Comparison of ENCODE assay signal across 8 cellular contexts in genomic region chr3:99172736-99173657, GRCh38.
A peak's percentile ranks its signal among the peaks of the same experiment; 100 is the strongest.
DNase-seq lines count a peak whose midpoint lies in the region; ATAC-seq, FAIRE-seq and TF ChIP-seq lines count a peak whose summit lies in the region.
"Had no signal": no experiment of that assay in that cellular context is flagged by ENCODE, and none has a peak within 500 bp of the region (broad histone marks: within the 10 kb centered on the region; RNA-seq: fewer than 3 reads in every experiment).

No MANE protein-coding gene starts in this region.

- H3K4me2 ChIP-seq in DND-41 (ENCODE audit: insufficient read depth, low read length), result no peak overlapping the region

- H3K27ac ChIP-seq in DND-41 (ENCODE audit: low read length) (no peak overlapping the region), dorsolateral prefrontal cortex (no peak overlapping the region)

- no peaks in the 10 kb centered on the region for H3K79me2 ChIP-seq in DND-41 (ENCODE audit: insufficient read depth, low read length)

- no peaks in the 10 kb centered on the region for H4K20me1 ChIP-seq in DND-41 (ENCODE audit: insufficient read depth, low read length)

- no peaks in the 10 kb centered on the region for H3K36me3 ChIP-seq in DND-41 (ENCODE audit: insufficient read depth, low read length)

- intact Hi-C loops in dorsolateral prefrontal cortex (cut with DNase I), result loop anchor here in 1 of 2 donors (10.0 kb wide), 1 partner anchor 148 kb away; no protein-coding TSS in a partner anchor

- no peaks in the 10 kb centered on the region for H3K4me1 Mint-ChIP-seq in mesothelial cell of epicardium
- H3K4me1 Mint-ChIP-seq: activated naive CD4-positive, alpha-beta T cell treated with anti-CD3 and anti-CD28 coated beads, Interleukin-2, amount 50 U/mL, for 24 hours had no signal

- DNase-seq in DND-41, result peak; percentile 65
- peak; percentile 77 for DNase-seq in HT-29 (ENCODE audit: low spot score)
- peak; percentile 62 for DNase-seq in RCC 7860 (ENCODE audit: low spot score)
- no peak for DNase-seq in dorsolateral prefrontal cortex
- DNase-seq in mesothelial cell of epicardium (ENCODE audit: low spot score in 2 of 2, unreplicated experiment in 2 of 2), result peak in 1 of 2 experiments; percentile 57

- no peaks in the 10 kb centered on the region for H3K27me3 ChIP-seq in DND-41 (ENCODE audit: insufficient read depth, low read length, poor library complexity)
- H3K27me3 ChIP-seq in dorsolateral prefrontal cortex, result no peaks in the 10 kb centered on the region

- TF ChIP-seq CTCF in DND-41 (IDR thresholded peaks at IDR 0.05; ENCODE audit: borderline replicate concordance, extremely low read depth, low read length, poor library complexity, severe bottlenecking) (peak; percentile 83), dorsolateral prefrontal cortex (IDR thresholded peaks at IDR 0.05 in 54 of 56, conservative IDR thresholded peaks at IDR 0.05 in 2 of 56; ENCODE audit: low read depth in 1 of 56, partially characterized antibody in 56 of 56) (peak in 53 of 56 donors; percentile 23 to 78 (median 53)), mesothelial cell of epicardium (IDR thresholded peaks at IDR 0.05; ENCODE audit: unreplicated experiment) (peak; percentile 61)

- ATAC-seq in DND-41 (ENCODE audit: insufficient read depth, low read depth), result peak; percentile 84
- ATAC-seq in GM19395 (IDR thresholded peaks at IDR 0.05; ENCODE audit: unreplicated experiment), result peak; percentile 80
- ATAC-seq in HG03196 (IDR thresholded peaks at IDR 0.05; ENCODE audit: unreplicated experiment), result no peak

- no peak overlapping the region for H3K9ac ChIP-seq in DND-41 (ENCODE audit: low read depth, low read length)

- H3K4me1 ChIP-seq in DND-41 (ENCODE audit: insufficient read depth, low read length), result no peaks in the 10 kb centered on the region

- H3K9me3 Mint-ChIP-seq in mesothelial cell of epicardium, result peaks cover 6% of the 10 kb centered on the region
- H3K9me3 Mint-ChIP-seq: activated naive CD4-positive, alpha-beta T cell treated with anti-CD3 and anti-CD28 coated beads, Interleukin-2, amount 50 U/mL, for 24 hours had no signal

- no peaks in the 10 kb centered on the region for H3K9me3 ChIP-seq in DND-41 (ENCODE audit: insufficient read depth, low read length, severe bottlenecking)

- no peak overlapping the region for H3K4me3 ChIP-seq in DND-41 (ENCODE audit: low read depth in 1 of 2, low read length in 2 of 2)
- no peak overlapping the region for H3K4me3 ChIP-seq in dorsolateral prefrontal cortex

- no peaks in the 10 kb centered on the region for H3K36me3 Mint-ChIP-seq in mesothelial cell of epicardium
- H3K36me3 Mint-ChIP-seq: activated naive CD4-positive, alpha-beta T cell treated with anti-CD3 and anti-CD28 coated beads, Interleukin-2, amount 50 U/mL, for 24 hours had no signal

- H3K27me3 Mint-ChIP-seq in mesothelial cell of epicardium (ENCODE audit: low read depth), result peaks cover 4% of the 10 kb centered on the region
- H3K27me3 Mint-ChIP-seq: activated naive CD4-positive, alpha-beta T cell treated with anti-CD3 and anti-CD28 coated beads, Interleukin-2, amount 50 U/mL, for 24 hours had no signal

- FAIRE-seq in RCC 7860 (lab: Jason Lieb, UNC), result peak; percentile 62

- H3K27ac Mint-ChIP-seq in mesothelial cell of epicardium, result no peak overlapping the region
- H3K27ac Mint-ChIP-seq: activated naive CD4-positive, alpha-beta T cell treated with anti-CD3 and anti-CD28 coated beads, Interleukin-2, amount 50 U/mL, for 24 hours had no signal

- peak overlapping the region; percentile 54 for H2AFZ ChIP-seq in DND-41 (ENCODE audit: low read depth, low read length)

- H3K4me3 Mint-ChIP-seq in mesothelial cell of epicardium, result no peak overlapping the region
- H3K4me3 Mint-ChIP-seq: activated naive CD4-positive, alpha-beta T cell treated with anti-CD3 and anti-CD28 coated beads, Interleukin-2, amount 50 U/mL, for 24 hours had no signal

Comparison
In these comparisons a context has a peak if more than half of its experiments do, and no peak if none do; other contexts are left out.
1. DNase-seq: peak in DND-41 (single experiment), HT-29 (single experiment) and RCC 7860 (single experiment); none in dorsolateral prefrontal cortex (0 of 10).
2. Peak in every context shown above with its lines, with median percentiles within 50 percentile points of each other: CTCF ChIP-seq.